8 cellular contexts compared by ENCODE assay signal in the genomic region with DNA sequence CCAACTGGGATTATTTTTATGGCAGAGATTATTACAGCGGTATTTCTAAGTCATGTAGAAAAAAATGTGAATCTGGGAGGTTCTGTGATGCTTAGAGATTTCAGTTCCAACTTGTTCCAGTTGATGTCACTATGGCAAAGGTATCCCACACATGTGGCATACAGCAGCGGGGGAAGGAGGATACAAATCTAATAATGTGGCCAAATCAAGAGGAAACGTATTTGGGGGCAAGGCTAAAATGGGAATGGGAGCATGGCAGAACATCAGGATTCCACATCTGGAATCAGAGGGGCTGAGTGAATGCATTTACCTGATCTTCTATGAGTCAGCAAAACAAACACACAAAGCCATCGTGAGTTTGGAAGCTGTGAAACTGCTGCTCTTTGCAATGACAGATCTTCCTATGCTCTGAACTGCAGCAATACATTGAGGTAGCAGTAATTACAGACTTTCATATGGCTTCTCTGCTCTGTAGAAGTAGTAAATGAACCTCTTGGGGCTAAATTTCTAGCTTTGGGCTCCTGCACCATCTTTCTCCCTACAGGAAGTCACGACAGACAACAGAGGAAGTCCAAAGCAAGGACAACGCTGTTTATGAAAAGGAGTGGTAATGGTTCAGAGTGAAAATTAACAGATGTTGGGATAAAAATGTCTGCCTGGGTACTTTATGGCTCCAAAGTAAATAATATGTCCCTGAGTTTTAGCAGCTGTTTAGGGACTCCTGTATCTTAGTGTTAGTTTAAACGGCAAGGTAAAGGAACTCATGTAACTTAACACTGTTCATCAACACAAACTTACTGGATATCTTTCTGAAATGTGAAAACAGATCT. TPM values are rescaled to one million over a fixed set of nuclear protein-coding genes. Genes with fewer than 3 reads are reported as not detected.
DNase-seq lines count a peak whose midpoint lies in the region; ATAC-seq lines count a peak whose summit lies in the region.

No MANE protein-coding gene starts in this region.

- intact Hi-C loops in activated T-helper 1 cell treated with anti-CD3 and anti-CD28 coated beads, Interleukin-12 subunit alpha, Interleukin-12 subunit beta, Interleukin-2, Interleukin-4 antibody, amounts not matched to agents 30 ng/mL and 10 ng/mL and 1 ng/mL, durations not matched to agents 14 hours and 24 hours and 36 hours (cut with micrococcal nuclease): loop anchor here (1.0 kb wide), 1 partner anchor 11 kb away; no protein-coding TSS in a partner anchor

- H2AK5ac ChIP-seq in trophoblast cell (ENCODE audit: low read length): no peak overlapping the region

- peak overlapping the region; percentile 58 for H3K4me3 ChIP-seq in ACC112 (ENCODE audit: low read depth, low read length)
- H3K4me3 ChIP-seq in trophoblast cell (ENCODE audit: low read depth, low read length): no peak overlapping the region

- no peak overlapping the region for H4K91ac ChIP-seq in trophoblast cell (ENCODE audit: low read depth, low read length)

- no CpG with 5 or more reads among the region's 7 CpGs for WGBS in trophoblast cell (ENCODE audit: extremely low coverage, insufficient coverage, insufficient read length)

- H4K12ac ChIP-seq in trophoblast cell (ENCODE audit: low read depth, low read length): no peak overlapping the region

- H3K9me3 Mint-ChIP-seq in activated T-helper 1 cell treated with anti-CD3 and anti-CD28 coated beads, Interleukin-12 subunit alpha, Interleukin-12 subunit beta, Interleukin-2, Interleukin-4 antibody, amounts not matched to agents 30 ng/mL and 10 ng/mL and 1 ng/mL, durations not matched to agents 14 hours and 24 hours and 36 hours: no peaks in the 10 kb centered on the region

- H3K23ac ChIP-seq in trophoblast cell (ENCODE audit: low read length): peak overlapping the region; percentile 66

- H3K14ac ChIP-seq in trophoblast cell (ENCODE audit: low read length): no peak overlapping the region

- H3K4me3 Mint-ChIP-seq in activated T-helper 1 cell treated with anti-CD3 and anti-CD28 coated beads, Interleukin-12 subunit alpha, Interleukin-12 subunit beta, Interleukin-2, Interleukin-4 antibody, amounts not matched to agents 30 ng/mL and 10 ng/mL and 1 ng/mL, durations not matched to agents 14 hours and 24 hours and 36 hours: peak overlapping the region; percentile 43

- peaks cover 18% of the 10 kb centered on the region for H3K27me3 Mint-ChIP-seq in activated T-helper 1 cell treated with anti-CD3 and anti-CD28 coated beads, Interleukin-12 subunit alpha, Interleukin-12 subunit beta, Interleukin-2, Interleukin-4 antibody, amounts not matched to agents 30 ng/mL and 10 ng/mL and 1 ng/mL, durations not matched to agents 14 hours and 24 hours and 36 hours (ENCODE audit: insufficient read depth)

- DNase-seq in GM03348 (ENCODE audit: low spot score) (peak; percentile 45), NCI-H2227 treated with DMSO at 0.1 percent for 48 hours (lab: John Stamatoyannopoulos, UW) (peak; percentile 73), glomerular visceral epithelial cell (ENCODE audit: extremely low spot score) (peak; percentile 40), trophoblast cell (peak in 1 of 2 donors; percentile 11)
- no peak for DNase-seq in activated T-helper 1 cell treated with anti-CD3 and anti-CD28 coated beads, Interleukin-12 subunit alpha, Interleukin-12 subunit beta, Interleukin-2, Interleukin-4 antibody, amounts not matched to agents 30 ng/mL and 10 ng/mL and 1 ng/mL, durations not matched to agents 14 hours and 24 hours and 36 hours (ENCODE audit: low spot score)

- no peaks in the 10 kb centered on the region for H3K4me1 ChIP-seq in ACC112 (ENCODE audit: control insufficient read depth, insufficient read depth, low read length, unreplicated experiment)
- peaks cover 0 to 3% of the 10 kb centered on the region in 2 experiments for H3K4me1 ChIP-seq in trophoblast cell (ENCODE audit: control insufficient read depth in 1 of 2, insufficient read depth in 2 of 2, low read length in 2 of 2)

- H3K79me2 ChIP-seq in ACC112 (ENCODE audit: control insufficient read depth, insufficient read depth, low read length, unreplicated experiment) (no peaks in the 10 kb centered on the region), trophoblast cell (ENCODE audit: control insufficient read depth, insufficient read depth, low read length, poor library complexity) (no peaks in the 10 kb centered on the region)

- H4K8ac ChIP-seq in trophoblast cell (ENCODE audit: low read depth, low read length): peak overlapping the region; percentile 25

- peaks cover 41% of the 10 kb centered on the region for H3K27me3 ChIP-seq in ACC112 (ENCODE audit: insufficient read depth, low read length)
- H3K27me3 ChIP-seq in trophoblast cell (ENCODE audit: insufficient read depth, low read length): no peaks in the 10 kb centered on the region

- peak; percentile 75 for ATAC-seq in HG02759 (IDR thresholded peaks at IDR 0.05; ENCODE audit: unreplicated experiment)
- ATAC-seq in HG03045 (IDR thresholded peaks at IDR 0.05; ENCODE audit: unreplicated experiment): no peak

- no peak overlapping the region for H3K18ac ChIP-seq in trophoblast cell (ENCODE audit: low read length)

- H3K9me3 ChIP-seq in trophoblast cell (ENCODE audit: insufficient read depth, low read depth, low read length): no peaks in the 10 kb centered on the region

- H2AFZ ChIP-seq in ACC112 (ENCODE audit: low read length, unreplicated experiment): peak overlapping the region; percentile 85
- peak overlapping the region; percentile 2 for H2AFZ ChIP-seq in trophoblast cell (ENCODE audit: insufficient read depth, low read length, poor library complexity)

- H2BK12ac ChIP-seq in trophoblast cell (ENCODE audit: low read length): no peak overlapping the region

- H3K9ac ChIP-seq in trophoblast cell (ENCODE audit: low read length): peak overlapping the region; percentile 40

- no peak overlapping the region for H3K4ac ChIP-seq in trophoblast cell (ENCODE audit: low read depth, low read length)

- H2BK120ac ChIP-seq in trophoblast cell (ENCODE audit: insufficient read depth, low read length, poor library complexity): no peak overlapping the region

- no peak overlapping the region for H2BK5ac ChIP-seq in trophoblast cell (ENCODE audit: low read depth, low read length, poor library complexity)

- H3K27ac Mint-ChIP-seq in activated T-helper 1 cell treated with anti-CD3 and anti-CD28 coated beads, Interleukin-12 subunit alpha, Interleukin-12 subunit beta, Interleukin-2, Interleukin-4 antibody, amounts not matched to agents 30 ng/mL and 10 ng/mL and 1 ng/mL, durations not matched to agents 14 hours and 24 hours and 36 hours: peak overlapping the region; percentile 51

- H3K27ac ChIP-seq in ACC112 (ENCODE audit: low read depth, low read length): no peak overlapping the region
- no peak overlapping the region for H3K27ac ChIP-seq in trophoblast cell (ENCODE audit: low read depth, low read length)

- no peaks in the 10 kb centered on the region for H3K36me3 ChIP-seq in ACC112 (ENCODE audit: insufficient read depth, low read length)
- H3K36me3 ChIP-seq in trophoblast cell (ENCODE audit: control insufficient read depth in 1 of 2, insufficient read depth in 2 of 2, low read length in 2 of 2): no peaks in the 10 kb centered on the region

- H3K36me3 Mint-ChIP-seq in activated T-helper 1 cell treated with anti-CD3 and anti-CD28 coated beads, Interleukin-12 subunit alpha, Interleukin-12 subunit beta, Interleukin-2, Interleukin-4 antibody, amounts not matched to agents 30 ng/mL and 10 ng/mL and 1 ng/mL, durations not matched to agents 14 hours and 24 hours and 36 hours (ENCODE audit: low read depth): no peaks in the 10 kb centered on the region

- no peaks in the 10 kb centered on the region for H3K79me1 ChIP-seq in trophoblast cell (ENCODE audit: low read length)

- H3K4me2 ChIP-seq in trophoblast cell (ENCODE audit: low read length): peak overlapping the region; percentile 38

- peaks cover 17% of the 10 kb centered on the region for H3K4me1 Mint-ChIP-seq in activated T-helper 1 cell treated with anti-CD3 and anti-CD28 coated beads, Interleukin-12 subunit alpha, Interleukin-12 subunit beta, Interleukin-2, Interleukin-4 antibody, amounts not matched to agents 30 ng/mL and 10 ng/mL and 1 ng/mL, durations not matched to agents 14 hours and 24 hours and 36 hours (ENCODE audit: low read depth)

RNA-seq across cellular contexts. Expression of gene GABPA, which starts 55.6 kb away (rescaled TPM):
- total RNA-seq in activated T-helper 1 cell treated with anti-CD3 and anti-CD28 coated beads, Interleukin-12 subunit alpha, Interleukin-12 subunit beta, Interleukin-2, Interleukin-4 antibody, amounts not matched to agents 30 ng/mL and 10 ng/mL and 1 ng/mL, durations not matched to agents 14 hours and 24 hours and 36 hours: 26.7 and 26.9 TPM in 2 replicates
- polyA plus RNA-seq in trophoblast cell (2013): 15.4 and 15.8 TPM in 2 replicates

RNA-seq across cellular contexts. Expression of gene ATP5PF, which starts 55.6 kb away (rescaled TPM):
- 152 and 161 TPM in 2 replicates for total RNA-seq in activated T-helper 1 cell treated with anti-CD3 and anti-CD28 coated beads, Interleukin-12 subunit alpha, Interleukin-12 subunit beta, Interleukin-2, Interleukin-4 antibody, amounts not matched to agents 30 ng/mL and 10 ng/mL and 1 ng/mL, durations not matched to agents 14 hours and 24 hours and 36 hours
- 284 and 295 TPM in 2 replicates for polyA plus RNA-seq in trophoblast cell (2013)
